Comparison of ENCODE assay signal across 1 cellular context in genomic region chr12:49130151-49131050, GRCh38.
TF ChIP-seq lines count a peak whose summit lies in the region.

No MANE protein-coding gene starts in this region.

TF ChIP-seq in HepG2, 621 proteins besides CTCF, POLR2A, EP300 and RAD21 (continued from another document and continues in another):
- TF ChIP-seq SNAPC4 (CRISPR knock-in tag; IDR thresholded peaks at IDR 0.05) (peak; percentile 93), KAT8 (CRISPR knock-in tag; IDR thresholded peaks at IDR 0.05) (peak; percentile 62), PHF21A (CRISPR knock-in tag; IDR thresholded peaks at IDR 0.05) (peak; percentile 89), HNRNPUL1 (IDR thresholded peaks at IDR 0.05; ENCODE audit: low read depth, low read length) (no peak), GATA4 (IDR thresholded peaks at IDR 0.05; ENCODE audit: borderline replicate concordance, low read depth) (no peak), MXI1 (IDR thresholded peaks at IDR 0.05; ENCODE audit: borderline replicate concordance, low read depth, low read length) (peak; percentile 99), ZFP36 (IDR thresholded peaks at IDR 0.05; ENCODE audit: borderline replicate concordance, low read depth, low read length, partially characterized antibody) (no peak), ZNF629 (CRISPR knock-in tag; conservative IDR thresholded peaks at IDR 0.05) (0 out of 2 replicates have a peak, but pooled peaks have one; percentile 7), NR3C1 (CRISPR knock-in tag; IDR thresholded peaks at IDR 0.05) (no peak), KLF9 (CRISPR knock-in tag; IDR thresholded peaks at IDR 0.05; ENCODE audit: low read depth) (peak; percentile 66), ZNF670 (CRISPR knock-in tag; IDR thresholded peaks at IDR 0.05; ENCODE audit: borderline replicate concordance) (peak; percentile 94), TGIF2 (CRISPR knock-in tag; IDR thresholded peaks at IDR 0.05) (peak; percentile 86), NONO (IDR thresholded peaks at IDR 0.05) (no peak), NONO (CRISPR knock-in tag; conservative IDR thresholded peaks at IDR 0.05) (peak; percentile 93), ZNF274 (CRISPR knock-in tag; IDR thresholded peaks at IDR 0.05) (peak; percentile 70; the same call in 1 of the 2 replicates), RFXANK (CRISPR knock-in tag; IDR thresholded peaks at IDR 0.05) (peak; percentile 28; the same call in 1 of the 2 replicates), AGO2 (optimal IDR thresholded peaks at IDR 0.05; ENCODE audit: low read depth, low read length) (peak; percentile 99), ZNF292 (CRISPR knock-in tag; IDR thresholded peaks at IDR 0.05; ENCODE audit: borderline replicate concordance, low read depth) (no peak), ZNF616 (CRISPR knock-in tag; IDR thresholded peaks at IDR 0.05; ENCODE audit: low read depth) (0 out of 2 replicates have a peak, but pooled peaks have one; percentile 54), JARID2 (CRISPR knock-in tag; IDR thresholded peaks at IDR 0.05; ENCODE audit: insufficient replicate concordance) (no peak), GLI4 (CRISPR knock-in tag; IDR thresholded peaks at IDR 0.05; ENCODE audit: borderline replicate concordance) (no peak; the same call in 1 of the 2 replicates), RFX5 (IDR thresholded peaks at IDR 0.05; ENCODE audit: low read depth, low read length) (0 out of 2 replicates have a peak, but pooled peaks have one; percentile 29), ATAD3A (CRISPR knock-in tag; IDR thresholded peaks at IDR 0.05) (no peak), SATB2 (CRISPR knock-in tag; IDR thresholded peaks at IDR 0.05) (peak; percentile 32; the same call in 1 of the 2 replicates), NFKB2 (CRISPR knock-in tag; IDR thresholded peaks at IDR 0.05; ENCODE audit: borderline replicate concordance) (peak; percentile 72; the same call in 1 of the 2 replicates), SNAI1 (CRISPR knock-in tag; IDR thresholded peaks at IDR 0.05; ENCODE audit: borderline replicate concordance) (peak; percentile 97), ZNF839 (CRISPR knock-in tag; IDR thresholded peaks at IDR 0.05; ENCODE audit: borderline replicate concordance) (no peak), ZNF224 (CRISPR knock-in tag; IDR thresholded peaks at IDR 0.05) (peak; percentile 87; the same call in 1 of the 2 replicates), NFKBIZ (CRISPR knock-in tag; IDR thresholded peaks at IDR 0.05) (peak; percentile 90; the same call in 1 of the 2 replicates), ZNF451 (CRISPR knock-in tag; IDR thresholded peaks at IDR 0.05) (peak; percentile 21; the same call in 1 of the 2 replicates), MXD1 (CRISPR knock-in tag; IDR thresholded peaks at IDR 0.05) (peak; percentile 87), SMC3 (IDR thresholded peaks at IDR 0.05; ENCODE audit: low read length) (no peak), HOXA5 (CRISPR knock-in tag; IDR thresholded peaks at IDR 0.05) (no peak; the same call in 1 of the 2 replicates), ZNF143 (CRISPR knock-in tag; IDR thresholded peaks at IDR 0.05) (no peak), SUZ12 (IDR thresholded peaks at IDR 0.05; ENCODE audit: low read depth, low read length) (no peak), ARHGAP35 (CRISPR knock-in tag; IDR thresholded peaks at IDR 0.05; ENCODE audit: borderline replicate concordance) (peak; percentile 34), DPF2 (CRISPR knock-in tag; IDR thresholded peaks at IDR 0.05; ENCODE audit: borderline replicate concordance, low read depth) (no peak), ELF1 (CRISPR knock-in tag; IDR thresholded peaks at IDR 0.05) (peak; percentile 77), CHCHD3 (CRISPR knock-in tag; IDR thresholded peaks at IDR 0.05) (peak; percentile 97), ZNF326 (CRISPR knock-in tag; IDR thresholded peaks at IDR 0.05; ENCODE audit: borderline replicate concordance) (peak; percentile 52)
- TF ChIP-seq, protein P1, sequence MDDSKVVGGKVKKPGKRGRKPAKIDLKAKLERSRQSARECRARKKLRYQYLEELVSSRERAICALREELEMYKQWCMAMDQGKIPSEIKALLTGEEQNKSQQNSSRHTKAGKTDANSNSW (CRISPR knock-in tag; IDR thresholded peaks at IDR 0.05; ENCODE audit: borderline replicate concordance): peak; percentile 36; the same call in 1 of the 2 replicates
- TF ChIP-seq, protein P2, sequence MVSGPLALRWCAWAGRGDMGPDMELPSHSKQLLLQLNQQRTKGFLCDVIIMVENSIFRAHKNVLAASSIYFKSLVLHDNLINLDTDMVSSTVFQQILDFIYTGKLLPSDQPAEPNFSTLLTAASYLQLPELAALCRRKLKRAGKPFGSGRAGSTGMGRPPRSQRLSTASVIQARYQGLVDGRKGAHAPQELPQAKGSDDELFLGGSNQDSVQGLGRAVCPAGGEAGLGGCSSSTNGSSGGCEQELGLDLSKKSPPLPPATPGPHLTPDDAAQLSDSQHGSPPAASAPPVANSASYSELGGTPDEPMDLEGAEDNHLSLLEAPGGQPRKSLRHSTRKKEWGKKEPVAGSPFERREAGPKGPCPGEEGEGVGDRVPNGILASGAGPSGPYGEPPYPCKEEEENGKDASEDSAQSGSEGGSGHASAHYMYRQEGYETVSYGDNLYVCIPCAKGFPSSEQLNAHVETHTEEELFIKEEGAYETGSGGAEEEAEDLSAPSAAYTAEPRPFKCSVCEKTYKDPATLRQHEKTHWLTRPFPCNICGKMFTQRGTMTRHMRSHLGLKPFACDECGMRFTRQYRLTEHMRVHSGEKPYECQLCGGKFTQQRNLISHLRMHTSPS (CRISPR knock-in tag; IDR thresholded peaks at IDR 0.05; ENCODE audit: low read depth): no peak; the same call in none of the 2 replicates
- TF ChIP-seq, protein P3, sequence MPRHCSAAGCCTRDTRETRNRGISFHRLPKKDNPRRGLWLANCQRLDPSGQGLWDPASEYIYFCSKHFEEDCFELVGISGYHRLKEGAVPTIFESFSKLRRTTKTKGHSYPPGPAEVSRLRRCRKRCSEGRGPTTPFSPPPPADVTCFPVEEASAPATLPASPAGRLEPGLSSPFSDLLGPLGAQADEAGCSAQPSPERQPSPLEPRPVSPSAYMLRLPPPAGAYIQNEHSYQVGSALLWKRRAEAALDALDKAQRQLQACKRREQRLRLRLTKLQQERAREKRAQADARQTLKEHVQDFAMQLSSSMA (CRISPR knock-in tag; IDR thresholded peaks at IDR 0.05): peak; percentile 94; the same call in 1 of the 2 replicates
- TF ChIP-seq, protein P4, sequence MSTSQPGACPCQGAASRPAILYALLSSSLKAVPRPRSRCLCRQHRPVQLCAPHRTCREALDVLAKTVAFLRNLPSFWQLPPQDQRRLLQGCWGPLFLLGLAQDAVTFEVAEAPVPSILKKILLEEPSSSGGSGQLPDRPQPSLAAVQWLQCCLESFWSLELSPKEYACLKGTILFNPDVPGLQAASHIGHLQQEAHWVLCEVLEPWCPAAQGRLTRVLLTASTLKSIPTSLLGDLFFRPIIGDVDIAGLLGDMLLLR (CRISPR knock-in tag; IDR thresholded peaks at IDR 0.05): peak; percentile 86
- TF ChIP-seq, protein P5, sequence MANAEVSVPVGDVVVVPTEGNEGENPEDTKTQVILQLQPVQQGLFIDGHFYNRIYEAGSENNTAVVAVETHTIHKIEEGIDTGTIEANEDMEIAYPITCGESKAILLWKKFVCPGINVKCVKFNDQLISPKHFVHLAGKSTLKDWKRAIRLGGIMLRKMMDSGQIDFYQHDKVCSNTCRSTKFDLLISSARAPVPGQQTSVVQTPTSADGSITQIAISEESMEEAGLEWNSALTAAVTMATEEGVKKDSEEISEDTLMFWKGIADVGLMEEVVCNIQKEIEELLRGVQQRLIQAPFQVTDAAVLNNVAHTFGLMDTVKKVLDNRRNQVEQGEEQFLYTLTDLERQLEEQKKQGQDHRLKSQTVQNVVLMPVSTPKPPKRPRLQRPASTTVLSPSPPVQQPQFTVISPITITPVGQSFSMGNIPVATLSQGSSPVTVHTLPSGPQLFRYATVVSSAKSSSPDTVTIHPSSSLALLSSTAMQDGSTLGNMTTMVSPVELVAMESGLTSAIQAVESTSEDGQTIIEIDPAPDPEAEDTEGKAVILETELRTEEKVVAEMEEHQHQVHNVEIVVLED (CRISPR knock-in tag; IDR thresholded peaks at IDR 0.05; ENCODE audit: borderline replicate concordance): peak; percentile 73
- TF ChIP-seq, protein P6, sequence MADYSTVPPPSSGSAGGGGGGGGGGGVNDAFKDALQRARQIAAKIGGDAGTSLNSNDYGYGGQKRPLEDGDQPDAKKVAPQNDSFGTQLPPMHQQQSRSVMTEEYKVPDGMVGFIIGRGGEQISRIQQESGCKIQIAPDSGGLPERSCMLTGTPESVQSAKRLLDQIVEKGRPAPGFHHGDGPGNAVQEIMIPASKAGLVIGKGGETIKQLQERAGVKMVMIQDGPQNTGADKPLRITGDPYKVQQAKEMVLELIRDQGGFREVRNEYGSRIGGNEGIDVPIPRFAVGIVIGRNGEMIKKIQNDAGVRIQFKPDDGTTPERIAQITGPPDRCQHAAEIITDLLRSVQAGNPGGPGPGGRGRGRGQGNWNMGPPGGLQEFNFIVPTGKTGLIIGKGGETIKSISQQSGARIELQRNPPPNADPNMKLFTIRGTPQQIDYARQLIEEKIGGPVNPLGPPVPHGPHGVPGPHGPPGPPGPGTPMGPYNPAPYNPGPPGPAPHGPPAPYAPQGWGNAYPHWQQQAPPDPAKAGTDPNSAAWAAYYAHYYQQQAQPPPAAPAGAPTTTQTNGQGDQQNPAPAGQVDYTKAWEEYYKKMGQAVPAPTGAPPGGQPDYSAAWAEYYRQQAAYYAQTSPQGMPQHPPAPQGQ (CRISPR knock-in tag; IDR thresholded peaks at IDR 0.05; ENCODE audit: borderline replicate concordance): 0 out of 2 replicates have a peak, but pooled peaks have one; percentile 18
- TF ChIP-seq, protein P7, sequence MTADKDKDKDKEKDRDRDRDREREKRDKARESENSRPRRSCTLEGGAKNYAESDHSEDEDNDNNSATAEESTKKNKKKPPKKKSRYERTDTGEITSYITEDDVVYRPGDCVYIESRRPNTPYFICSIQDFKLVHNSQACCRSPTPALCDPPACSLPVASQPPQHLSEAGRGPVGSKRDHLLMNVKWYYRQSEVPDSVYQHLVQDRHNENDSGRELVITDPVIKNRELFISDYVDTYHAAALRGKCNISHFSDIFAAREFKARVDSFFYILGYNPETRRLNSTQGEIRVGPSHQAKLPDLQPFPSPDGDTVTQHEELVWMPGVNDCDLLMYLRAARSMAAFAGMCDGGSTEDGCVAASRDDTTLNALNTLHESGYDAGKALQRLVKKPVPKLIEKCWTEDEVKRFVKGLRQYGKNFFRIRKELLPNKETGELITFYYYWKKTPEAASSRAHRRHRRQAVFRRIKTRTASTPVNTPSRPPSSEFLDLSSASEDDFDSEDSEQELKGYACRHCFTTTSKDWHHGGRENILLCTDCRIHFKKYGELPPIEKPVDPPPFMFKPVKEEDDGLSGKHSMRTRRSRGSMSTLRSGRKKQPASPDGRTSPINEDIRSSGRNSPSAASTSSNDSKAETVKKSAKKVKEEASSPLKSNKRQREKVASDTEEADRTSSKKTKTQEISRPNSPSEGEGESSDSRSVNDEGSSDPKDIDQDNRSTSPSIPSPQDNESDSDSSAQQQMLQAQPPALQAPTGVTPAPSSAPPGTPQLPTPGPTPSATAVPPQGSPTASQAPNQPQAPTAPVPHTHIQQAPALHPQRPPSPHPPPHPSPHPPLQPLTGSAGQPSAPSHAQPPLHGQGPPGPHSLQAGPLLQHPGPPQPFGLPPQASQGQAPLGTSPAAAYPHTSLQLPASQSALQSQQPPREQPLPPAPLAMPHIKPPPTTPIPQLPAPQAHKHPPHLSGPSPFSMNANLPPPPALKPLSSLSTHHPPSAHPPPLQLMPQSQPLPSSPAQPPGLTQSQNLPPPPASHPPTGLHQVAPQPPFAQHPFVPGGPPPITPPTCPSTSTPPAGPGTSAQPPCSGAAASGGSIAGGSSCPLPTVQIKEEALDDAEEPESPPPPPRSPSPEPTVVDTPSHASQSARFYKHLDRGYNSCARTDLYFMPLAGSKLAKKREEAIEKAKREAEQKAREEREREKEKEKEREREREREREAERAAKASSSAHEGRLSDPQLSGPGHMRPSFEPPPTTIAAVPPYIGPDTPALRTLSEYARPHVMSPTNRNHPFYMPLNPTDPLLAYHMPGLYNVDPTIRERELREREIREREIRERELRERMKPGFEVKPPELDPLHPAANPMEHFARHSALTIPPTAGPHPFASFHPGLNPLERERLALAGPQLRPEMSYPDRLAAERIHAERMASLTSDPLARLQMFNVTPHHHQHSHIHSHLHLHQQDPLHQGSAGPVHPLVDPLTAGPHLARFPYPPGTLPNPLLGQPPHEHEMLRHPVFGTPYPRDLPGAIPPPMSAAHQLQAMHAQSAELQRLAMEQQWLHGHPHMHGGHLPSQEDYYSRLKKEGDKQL (CRISPR knock-in tag; IDR thresholded peaks at IDR 0.05; ENCODE audit: low read depth): peak; percentile 49; the same call in 1 of the 2 replicates
